Comparison of ENCODE assay signal across 10 cellular contexts in the genomic region with DNA sequence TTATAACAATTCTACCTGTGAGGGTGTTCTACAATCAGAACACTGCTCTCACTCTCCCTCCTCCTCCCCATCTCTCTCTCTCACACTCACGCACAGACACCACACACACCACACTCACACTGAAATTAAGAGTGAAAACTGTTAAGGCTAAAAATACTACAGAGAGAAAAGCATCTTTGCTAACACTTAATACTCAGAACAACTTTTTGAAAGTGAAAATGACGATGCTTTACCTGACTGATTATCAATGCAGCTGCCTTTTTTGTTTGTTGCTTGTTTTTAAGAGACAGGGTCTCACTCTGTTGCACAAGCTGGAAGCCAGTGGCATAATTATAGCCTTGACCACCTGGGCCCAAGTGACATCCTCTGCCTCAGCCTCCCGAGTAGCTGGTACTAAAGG.
DNase-seq lines count a peak whose midpoint lies in the region; ATAC-seq, FAIRE-seq and TF ChIP-seq lines count a peak whose summit lies in the region.
"Had no signal": no experiment of that assay in that cellular context is flagged by ENCODE, and none has a peak within 500 bp of the region (broad histone marks: within the 10 kb centered on the region; RNA-seq: fewer than 3 reads in every experiment).

No MANE protein-coding gene starts in this region.

- peaks cover 26% of the 10 kb centered on the region for H3K79me2 ChIP-seq in astrocyte (ENCODE audit: insufficient read depth, low read length)

- H3K4me2 ChIP-seq in astrocyte (ENCODE audit: low read length): peak overlapping the region; percentile 77

- H3K9ac ChIP-seq in astrocyte (ENCODE audit: low read length): peak overlapping the region; percentile 73

- H3K27me3 Mint-ChIP-seq in astrocyte (ENCODE audit: low read depth, unreplicated experiment): no peaks in the 10 kb centered on the region
- peaks cover 6% of the 10 kb centered on the region for H3K27me3 Mint-ChIP-seq in activated naive CD8-positive, alpha-beta T cell treated with anti-CD3 and anti-CD28 coated beads, Interleukin-2, amount 50 U/mL, for 24 hours

- H3K27me3 ChIP-seq in astrocyte (ENCODE audit: insufficient read depth, low read length) (no peaks in the 10 kb centered on the region), tibial artery (no peaks in the 10 kb centered on the region), left ventricle myocardium inferior (ENCODE audit: low read depth) (no peaks in the 10 kb centered on the region)

- H3K9me3 Mint-ChIP-seq in astrocyte (ENCODE audit: unreplicated experiment): no peaks in the 10 kb centered on the region
- H3K9me3 Mint-ChIP-seq in activated naive CD8-positive, alpha-beta T cell treated with anti-CD3 and anti-CD28 coated beads, Interleukin-2, amount 50 U/mL, for 24 hours: no peaks in the 10 kb centered on the region

- no peak overlapping the region for H2AFZ ChIP-seq in astrocyte (ENCODE audit: low read depth, low read length)

- H3K9me3 ChIP-seq in astrocyte (ENCODE audit: insufficient read depth, low read depth, low read length): no peaks in the 10 kb centered on the region
- H3K9me3 ChIP-seq in tibial artery: no peaks in the 10 kb centered on the region
- H3K9me3 ChIP-seq in left ventricle myocardium inferior (replicated peaks): no peaks in the 10 kb centered on the region

- peak overlapping the region; percentile 100 for H3K27ac Mint-ChIP-seq in astrocyte (ENCODE audit: unreplicated experiment)
- H3K27ac Mint-ChIP-seq in activated naive CD8-positive, alpha-beta T cell treated with anti-CD3 and anti-CD28 coated beads, Interleukin-2, amount 50 U/mL, for 24 hours: no peak overlapping the region

- H3K4me3 ChIP-seq in astrocyte (ENCODE audit: insufficient read depth, low read depth, low read length) (no peak overlapping the region), tibial artery (no peak overlapping the region), left ventricle myocardium inferior (no peak overlapping the region)

- intact Hi-C loops in tibial artery (cut with DNase I; ENCODE audit: low total_unique reads) (no loop called here), left ventricle myocardium inferior (cut with micrococcal nuclease) (no loop called here)

- TF ChIP-seq POLR2A in GM12891 (IDR thresholded peaks at IDR 0.05; ENCODE audit: low read depth, low read length): no peak

- H4K20me1 ChIP-seq in astrocyte (ENCODE audit: insufficient read depth, low read length): no peaks in the 10 kb centered on the region

- H3K36me3 ChIP-seq in astrocyte (ENCODE audit: insufficient read depth, low read length): peaks cover 2% of the 10 kb centered on the region
- H3K36me3 ChIP-seq in tibial artery: no peaks in the 10 kb centered on the region
- H3K36me3 ChIP-seq in left ventricle myocardium inferior: no peaks in the 10 kb centered on the region

- FAIRE-seq in GM12891 (lab: Jason Lieb, UNC) (peak; percentile 74), astrocyte (lab: Jason Lieb, UNC) (no peak)
- FAIRE-seq: D721Med had no signal

- H3K4me1 Mint-ChIP-seq in astrocyte (ENCODE audit: low read depth, unreplicated experiment): peaks cover 60% of the 10 kb centered on the region
- peaks cover 6% of the 10 kb centered on the region for H3K4me1 Mint-ChIP-seq in activated naive CD8-positive, alpha-beta T cell treated with anti-CD3 and anti-CD28 coated beads, Interleukin-2, amount 50 U/mL, for 24 hours

- ATAC-seq in GM21360 (IDR thresholded peaks at IDR 0.05; ENCODE audit: unreplicated experiment) (peak; percentile 57), HG03064 (IDR thresholded peaks at IDR 0.05; ENCODE audit: low read depth, unreplicated experiment) (peak; percentile 68)
- no peak for ATAC-seq in activated naive CD8-positive, alpha-beta T cell treated with anti-CD3 and anti-CD28 coated beads, Interleukin-2, amount 50 U/mL, for 24 hours

- H3K36me3 Mint-ChIP-seq in astrocyte (ENCODE audit: low read depth, unreplicated experiment): peaks cover 21% of the 10 kb centered on the region
- no peaks in the 10 kb centered on the region for H3K36me3 Mint-ChIP-seq in activated naive CD8-positive, alpha-beta T cell treated with anti-CD3 and anti-CD28 coated beads, Interleukin-2, amount 50 U/mL, for 24 hours (ENCODE audit: low read depth)

- H3K4me3 Mint-ChIP-seq in astrocyte (ENCODE audit: unreplicated experiment): peak overlapping the region; percentile 5
- H3K4me3 Mint-ChIP-seq in activated naive CD8-positive, alpha-beta T cell treated with anti-CD3 and anti-CD28 coated beads, Interleukin-2, amount 50 U/mL, for 24 hours: no peak overlapping the region

- DNase-seq in GM12891 (ENCODE audit: insufficient read length, low spot score) (no peak), astrocyte (ENCODE audit: low read depth) (no peak), DMS 273 treated with DMSO at 0.1 percent for 48 hours (lab: John Stamatoyannopoulos, UW) (no peak), tibial artery (no peak), left ventricle myocardium inferior (no peak)
- no peak for DNase-seq in activated naive CD8-positive, alpha-beta T cell treated with anti-CD3 and anti-CD28 coated beads, Interleukin-2, amount 50 U/mL, for 24 hours
- DNase-seq: NCI-H510A had no signal

- H3K4me1 ChIP-seq in astrocyte (ENCODE audit: insufficient read depth, low read length) (peaks cover 48% of the 10 kb centered on the region), tibial artery (peaks cover 0 to 43% (median 16%) of the 10 kb centered on the region in 4 donors), left ventricle myocardium inferior (peaks cover 23% of the 10 kb centered on the region)

- TF ChIP-seq CTCF in astrocyte (IDR thresholded peaks at IDR 0.05; ENCODE audit: insufficient read depth, low read depth, low read length) (no peak), tibial artery (IDR thresholded peaks at IDR 0.05) (no peak), left ventricle myocardium inferior (IDR thresholded peaks at IDR 0.05; ENCODE audit: borderline replicate concordance) (no peak)

- H3K27ac ChIP-seq in astrocyte (ENCODE audit: low read depth, low read length) (peak overlapping the region; percentile 92), tibial artery (peak overlapping the region in 1 of 2 donors; percentile 3), left ventricle myocardium inferior (replicated peaks) (no peak overlapping the region)

TF ChIP-seq in GM12891, 5 proteins besides CTCF, POLR2A, EP300 and RAD21:
- TF ChIP-seq TAF1 (IDR thresholded peaks at IDR 0.05; ENCODE audit: low read depth, low read length) (no peak), PAX5 (IDR thresholded peaks at IDR 0.05; ENCODE audit: insufficient read depth, low read length, severe bottlenecking) (peak; percentile 12), SPI1 (IDR thresholded peaks at IDR 0.05; ENCODE audit: low read depth, low read length) (no peak)
